ENCODE assay signal across 28 cellular contexts in the genomic region with DNA sequence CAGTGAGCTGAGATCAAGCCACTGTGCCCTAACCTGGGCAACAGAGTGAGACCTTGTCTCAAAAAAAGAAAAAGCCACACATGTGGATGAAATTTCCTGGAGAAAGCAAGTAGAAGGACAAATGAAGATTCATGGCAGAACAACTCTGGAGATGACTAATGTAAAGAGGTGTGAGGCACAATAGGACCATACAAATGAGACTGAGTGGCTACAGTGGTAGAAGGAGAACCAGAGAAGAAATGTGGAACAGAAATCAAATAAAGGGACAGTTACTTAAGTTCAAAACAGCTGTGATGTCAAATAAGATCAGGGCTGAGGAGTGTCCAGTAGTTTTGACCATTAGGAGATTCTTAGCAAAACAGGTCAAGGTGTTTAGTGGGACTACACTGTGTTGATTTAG.
"Had no signal": no experiment of that assay in that cellular context is flagged by ENCODE, and none has a peak within 500 bp of the region (broad histone marks: within the 10 kb centered on the region; RNA-seq: fewer than 3 reads in every experiment).

No MANE protein-coding gene starts in this region.

- H2AFZ ChIP-seq: hepatocyte had no signal

- ATAC-seq: effector memory CD8-positive, alpha-beta T cell; esophagus mucosa; gastroesophageal sphincter; heart left ventricle; left colon; left lung; left ventricle myocardium superior; lower lobe of right lung had no signal

- H3K9me3 Mint-ChIP-seq: dendritic cell treated with granulocyte-macrophage colony-stimulating factor and Interleukin-4, amounts not matched to agents 40 ng/mL and 50 ng/mL, for 4 days; effector memory CD8-positive, alpha-beta T cell had no signal

- H3K27ac Mint-ChIP-seq: dendritic cell treated with granulocyte-macrophage colony-stimulating factor and Interleukin-4, amounts not matched to agents 40 ng/mL and 50 ng/mL, for 4 days; effector memory CD8-positive, alpha-beta T cell; endodermal cell; immature natural killer cell; memory B cell had no signal

- H3K36me3 Mint-ChIP-seq: immature natural killer cell, memory B cell had no signal

- H3K27ac ChIP-seq: colonic mucosa, epithelial cell of prostate, esophagus squamous epithelium, gastroesophageal sphincter, heart left ventricle, hepatocyte, left lung, lower lobe of right lung had no signal

- DNase-seq: cerebellar nuclear complex; colonic mucosa; cortex of kidney; effector CD8-positive, alpha-beta T cell; effector memory CD8-positive, alpha-beta T cell; endodermal cell; erythroblast; esophagus squamous epithelium; foreskin fibroblast; heart left ventricle; hypothalamus; immature natural killer cell; islet precursor cell; kidney glomerular epithelial cell; left colon; left lung; left ventricle myocardium superior; lower lobe of right lung; mesendoderm; midbrain had no signal

- H3K9me3 ChIP-seq: colonic mucosa, esophagus squamous epithelium, gastroesophageal sphincter, heart left ventricle, left lung, lower lobe of right lung had no signal

- H3K4me3 ChIP-seq: colonic mucosa, esophagus squamous epithelium, gastroesophageal sphincter, heart left ventricle, hepatocyte, left lung, lower lobe of right lung had no signal

- H3K79me2 ChIP-seq: hepatocyte had no signal

- H3K36me3 ChIP-seq: colonic mucosa, esophagus squamous epithelium, gastroesophageal sphincter, heart left ventricle, left lung, lower lobe of right lung had no signal

- FAIRE-seq: endometrium, frontal cortex had no signal

- H3K4me1 Mint-ChIP-seq: immature natural killer cell, memory B cell had no signal

- H3K4me2 ChIP-seq: hepatocyte had no signal

- H3K4me3 Mint-ChIP-seq: dendritic cell treated with granulocyte-macrophage colony-stimulating factor and Interleukin-4, amounts not matched to agents 40 ng/mL and 50 ng/mL, for 4 days; effector memory CD8-positive, alpha-beta T cell; endodermal cell; immature natural killer cell; memory B cell had no signal

- H3K27me3 ChIP-seq: colonic mucosa, esophagus squamous epithelium, gastroesophageal sphincter, heart left ventricle, hepatocyte, left lung had no signal

- H3K4me1 ChIP-seq: colonic mucosa, esophagus squamous epithelium, gastroesophageal sphincter, heart left ventricle, left lung, lower lobe of right lung had no signal
